15 cellular contexts compared by ENCODE assay signal in genomic region chr1:107777664-107778047, GRCh38.
DNase-seq lines count a peak whose midpoint lies in the region; ATAC-seq and TF ChIP-seq lines count a peak whose summit lies in the region.
"Had no signal": no experiment of that assay in that cellular context is flagged by ENCODE, and none has a peak within 500 bp of the region (broad histone marks: within the 10 kb centered on the region; RNA-seq: fewer than 3 reads in every experiment).

No MANE protein-coding gene starts in this region.

- 0 out of 2 replicates have a peak, but pooled peaks cover 5% of the 10 kb centered on the region for H3K4me1 Mint-ChIP-seq in WTC11
- H3K4me1 Mint-ChIP-seq in immature natural killer cell, result peaks cover 15 to 24% of the 10 kb centered on the region in 2 donors

- H3K36me3 Mint-ChIP-seq in WTC11 (no peaks in the 10 kb centered on the region), immature natural killer cell (peaks cover 5 to 19% (median 7%) of the 10 kb centered on the region in 3 donors)
- H3K36me3 Mint-ChIP-seq: activated naive CD8-positive, alpha-beta T cell treated with anti-CD3 and anti-CD28 coated beads for 36 hours had no signal

- H3K27ac Mint-ChIP-seq in WTC11 (no peak overlapping the region), immature natural killer cell (peak overlapping the region in 1 of 6 donors; percentile 43)
- H3K27ac Mint-ChIP-seq: progenitor cell of endocrine pancreas had no signal

- DNase-seq in WTC11 (ENCODE audit: low spot score) (no peak), immature natural killer cell (no peak), SW480 (ENCODE audit: low spot score) (no peak), foreskin fibroblast (no peak)
- DNase-seq: activated naive CD8-positive, alpha-beta T cell treated with anti-CD3 and anti-CD28 coated beads for 36 hours; cerebellar nuclear complex; head of caudate nucleus; NCI-H526 treated with DMSO at 0.1 percent for 48 hours had no signal

- ATAC-seq in GM18502 (IDR thresholded peaks at IDR 0.05; ENCODE audit: poor library complexity, unreplicated experiment), result peak; percentile 31
- peak; percentile 17 for ATAC-seq in GM21360 (IDR thresholded peaks at IDR 0.05; ENCODE audit: unreplicated experiment)
- peak; percentile 5 for ATAC-seq in HG02970 (IDR thresholded peaks at IDR 0.05; ENCODE audit: low FRiP score, unreplicated experiment)
- ATAC-seq in HG03558 (IDR thresholded peaks at IDR 0.05; ENCODE audit: extremely low read depth, unreplicated experiment), result peak; percentile 2
- ATAC-seq in WTC11, result no peak
- ATAC-seq: K562 had no signal

- H3K27me3 Mint-ChIP-seq in WTC11 (ENCODE audit: low read depth) (no peaks in the 10 kb centered on the region), immature natural killer cell (ENCODE audit: low read depth in 3 of 3) (no peaks in the 10 kb centered on the region)
- H3K27me3 Mint-ChIP-seq: activated naive CD8-positive, alpha-beta T cell treated with anti-CD3 and anti-CD28 coated beads for 36 hours; progenitor cell of endocrine pancreas had no signal

- no peak for TF ChIP-seq CTCF in WTC11 (IDR thresholded peaks at IDR 0.05)
- TF ChIP-seq CTCF in foreskin fibroblast (IDR thresholded peaks at IDR 0.05; ENCODE audit: low read depth, low read length), result no peak

- H3K4me3 ChIP-seq in foreskin fibroblast (ENCODE audit: low read depth in 1 of 2, low read length in 2 of 2), result no peak overlapping the region
- H3K4me3 ChIP-seq: K562, tibial nerve had no signal

- H3K9me3 Mint-ChIP-seq in WTC11, result no peaks in the 10 kb centered on the region
- H3K9me3 Mint-ChIP-seq in immature natural killer cell, result no peaks in the 10 kb centered on the region
- H3K9me3 Mint-ChIP-seq: activated naive CD8-positive, alpha-beta T cell treated with anti-CD3 and anti-CD28 coated beads for 36 hours had no signal

- POLR2A ChIA-PET in WTC11 (lab: Charles Lee), result no interaction called here

- CTCF ChIA-PET in WTC11 (lab: Charles Lee), result interaction anchor here (1.4 to 13.2 kb wide), 2 partner anchors 188 to 347 kb away, joined by 3 to 185 read pairs; partner anchors contain the start of gene VAV3

- H3K4me3 Mint-ChIP-seq in WTC11 (no peak overlapping the region), immature natural killer cell (no peak overlapping the region)
- H3K4me3 Mint-ChIP-seq: activated naive CD8-positive, alpha-beta T cell treated with anti-CD3 and anti-CD28 coated beads for 36 hours had no signal

TF ChIP-seq in WTC11, 78 proteins besides CTCF, POLR2A, EP300 and RAD21:
- TF ChIP-seq MAX (CRISPR knock-in tag; IDR thresholded peaks at IDR 0.05), result no peak
- TF ChIP-seq PREB (CRISPR knock-in tag; IDR thresholded peaks at IDR 0.05; ENCODE audit: borderline replicate concordance), result no peak
- TF ChIP-seq CREB1 (CRISPR knock-in tag; IDR thresholded peaks at IDR 0.05), result no peak
- no peak for TF ChIP-seq ZNF512 (CRISPR knock-in tag; IDR thresholded peaks at IDR 0.05; ENCODE audit: borderline replicate concordance)
- TF ChIP-seq ATF2 (CRISPR knock-in tag; IDR thresholded peaks at IDR 0.05; ENCODE audit: borderline replicate concordance, low read depth), result no peak
- TF ChIP-seq CDX4 (CRISPR knock-in tag; IDR thresholded peaks at IDR 0.05; ENCODE audit: borderline replicate concordance), result no peak
- no peak for TF ChIP-seq ESRRA (CRISPR knock-in tag; IDR thresholded peaks at IDR 0.05; ENCODE audit: borderline replicate concordance)
- TF ChIP-seq OVOL2 (CRISPR knock-in tag; IDR thresholded peaks at IDR 0.05; ENCODE audit: borderline replicate concordance), result no peak
- no peak for TF ChIP-seq ZNF138 (CRISPR knock-in tag; conservative IDR thresholded peaks at IDR 0.05)
- TF ChIP-seq ZNF396 (CRISPR knock-in tag; IDR thresholded peaks at IDR 0.05; ENCODE audit: borderline replicate concordance), result no peak
- TF ChIP-seq TEAD4 (CRISPR knock-in tag; IDR thresholded peaks at IDR 0.05), result no peak
- no peak for TF ChIP-seq TEAD1 (CRISPR knock-in tag; IDR thresholded peaks at IDR 0.05)
- TF ChIP-seq IRF2 (CRISPR knock-in tag; IDR thresholded peaks at IDR 0.05; ENCODE audit: borderline replicate concordance, low read depth), result no peak
- no peak for TF ChIP-seq NR1H2 (CRISPR knock-in tag; IDR thresholded peaks at IDR 0.05)
- TF ChIP-seq E2F4 (CRISPR knock-in tag; IDR thresholded peaks at IDR 0.05; ENCODE audit: borderline replicate concordance, low read depth), result no peak
- no peak for TF ChIP-seq GRHL2 (CRISPR knock-in tag; IDR thresholded peaks at IDR 0.05; ENCODE audit: insufficient replicate concordance, severe bottlenecking)
- no peak for TF ChIP-seq SMAD4 (CRISPR knock-in tag; IDR thresholded peaks at IDR 0.05)
- TF ChIP-seq TCF7 (CRISPR knock-in tag; IDR thresholded peaks at IDR 0.05; ENCODE audit: low read depth), result no peak
- TF ChIP-seq USF1 (CRISPR knock-in tag; IDR thresholded peaks at IDR 0.05), result no peak
